ENCODE assay signal across 8 cellular contexts in genomic region chr11:17013548-17014320, GRCh38. TPM values are rescaled to one million over a fixed set of nuclear protein-coding genes. Genes with fewer than 3 reads are reported as not detected.
DNase-seq lines count a peak whose midpoint lies in the region; ATAC-seq and TF ChIP-seq lines count a peak whose summit lies in the region.

No MANE protein-coding gene starts in this region.

- peak overlapping the region; percentile 96 for H3K4me2 ChIP-seq in neural progenitor cell

- peaks cover 18% of the 10 kb centered on the region for H3K79me2 ChIP-seq in neural progenitor cell (ENCODE audit: low read depth)

- H3K9me3 Mint-ChIP-seq in activated CD4-positive, alpha-beta T cell treated with anti-CD3 and anti-CD28 coated beads, Interleukin-2, amount 10 ng/mL, durations not matched to agents 7 days and 5 days = no peaks in the 10 kb centered on the region
- H3K9me3 Mint-ChIP-seq in neural progenitor cell = no peaks in the 10 kb centered on the region

- H3K36me3 ChIP-seq in neural progenitor cell = no peaks in the 10 kb centered on the region

- H3K27ac Mint-ChIP-seq in activated CD4-positive, alpha-beta T cell treated with anti-CD3 and anti-CD28 coated beads, Interleukin-2, amount 10 ng/mL, durations not matched to agents 7 days and 5 days = no peak overlapping the region
- no peak overlapping the region for H3K27ac Mint-ChIP-seq in neural progenitor cell

- peaks cover 37% of the 10 kb centered on the region for H4K20me1 ChIP-seq in neural progenitor cell (ENCODE audit: low read depth)

- no peaks in the 10 kb centered on the region for H3K9me3 ChIP-seq in neural progenitor cell (ENCODE audit: low read depth)

- peaks cover 29% of the 10 kb centered on the region for H3F3A ChIP-seq in neural progenitor cell (ENCODE audit: low read depth)

- H3K4me1 Mint-ChIP-seq in activated CD4-positive, alpha-beta T cell treated with anti-CD3 and anti-CD28 coated beads, Interleukin-2, amount 10 ng/mL, durations not matched to agents 7 days and 5 days = peaks cover 5% of the 10 kb centered on the region
- peaks cover 6% of the 10 kb centered on the region for H3K4me1 Mint-ChIP-seq in neural progenitor cell

- peaks cover 25% of the 10 kb centered on the region for H3K27me3 ChIP-seq in neural progenitor cell

- H3K27ac ChIP-seq in neural progenitor cell = no peak overlapping the region

- TF ChIP-seq CTCF in neural progenitor cell (IDR thresholded peaks at IDR 0.05) = no peak

- ATAC-seq in esophagus mucosa (peak; percentile 40), GM21786 (IDR thresholded peaks at IDR 0.05; ENCODE audit: unreplicated experiment) (no peak)

- H3K4me3 Mint-ChIP-seq in activated CD4-positive, alpha-beta T cell treated with anti-CD3 and anti-CD28 coated beads, Interleukin-2, amount 10 ng/mL, durations not matched to agents 7 days and 5 days = no peak overlapping the region
- H3K4me3 Mint-ChIP-seq in neural progenitor cell = peak overlapping the region; percentile 69

- CTCF ChIA-PET in activated CD4-positive, alpha-beta T cell treated with anti-CD3 and anti-CD28 coated beads, Interleukin-2, amount 10 ng/mL, durations not matched to agents 7 days and 5 days (lab: Charles Lee) = no interaction called here

- no peaks in the 10 kb centered on the region for H3K36me3 Mint-ChIP-seq in activated CD4-positive, alpha-beta T cell treated with anti-CD3 and anti-CD28 coated beads, Interleukin-2, amount 10 ng/mL, durations not matched to agents 7 days and 5 days (ENCODE audit: low read depth)
- peaks cover 2% of the 10 kb centered on the region for H3K36me3 Mint-ChIP-seq in neural progenitor cell

- POLR2A ChIA-PET in activated CD4-positive, alpha-beta T cell treated with anti-CD3 and anti-CD28 coated beads, Interleukin-2, amount 10 ng/mL, durations not matched to agents 7 days and 5 days (lab: Charles Lee) = no interaction called here

- H3K27me3 Mint-ChIP-seq in activated CD4-positive, alpha-beta T cell treated with anti-CD3 and anti-CD28 coated beads, Interleukin-2, amount 10 ng/mL, durations not matched to agents 7 days and 5 days = peaks cover 31% of the 10 kb centered on the region
- H3K27me3 Mint-ChIP-seq in neural progenitor cell (ENCODE audit: insufficient read depth, low read depth) = peaks cover 7% of the 10 kb centered on the region

- peak overlapping the region; percentile 98 for H2AFZ ChIP-seq in neural progenitor cell (replicated peaks)

- peaks cover 8% of the 10 kb centered on the region for H3K4me1 ChIP-seq in neural progenitor cell

- H3K9ac ChIP-seq in neural progenitor cell = no peak overlapping the region

- H3K4me3 ChIP-seq in neural progenitor cell = peak overlapping the region; percentile 92

- DNase-seq in stimulated activated CD4-positive, alpha-beta T cell treated with anti-CD3 and anti-CD28 coated beads, Interleukin-12 subunit alpha, Interleukin-12 subunit beta, amount 100 ng/mL, for 4 hours = peak; percentile 30
- DNase-seq in stimulated activated CD4-positive, alpha-beta T cell treated with anti-CD3 and anti-CD28 coated beads, Interleukin-2, amount 100 ng/mL, for 48 hours = no peak
- peak; percentile 30 for DNase-seq in activated CD4-positive, alpha-beta T cell treated with anti-CD3 and anti-CD28 coated beads, Interleukin-2, amount 10 ng/mL, durations not matched to agents 7 days and 5 days
- peak; percentile 62 for DNase-seq in neural progenitor cell (ENCODE audit: low spot score)
- DNase-seq in effector CD4-positive, alpha-beta T cell = no peak
- DNase-seq in NCI-H1694 treated with DMSO at 0.1 percent for 48 hours (lab: John Stamatoyannopoulos, UW) = no peak

RNA-seq across cellular contexts. Expression of gene PLEKHA7, which starts 0.5 kb away (rescaled TPM):
- total RNA-seq in activated CD4-positive, alpha-beta T cell treated with anti-CD3 and anti-CD28 coated beads, Interleukin-2, amount 10 ng/mL, durations not matched to agents 7 days and 5 days = 1 to 10 TPM; 3.4 to 3.5 TPM
- total RNA-seq in esophagus mucosa = 48.2 TPM
- total RNA-seq in neural progenitor cell (ENCODE audit: low replicate concordance) = 20.3 and 24.0 TPM in 2 replicates

Comparison
In these comparisons a context has a peak if more than half of its experiments do, and no peak if none do; other contexts are left out.
1. DNase-seq: peak in stimulated activated CD4-positive, alpha-beta T cell treated with anti-CD3 and anti-CD28 coated beads, Interleukin-12 subunit alpha, Interleukin-12 subunit beta, amount 100 ng/mL, for 4 hours (single experiment), activated CD4-positive, alpha-beta T cell treated with anti-CD3 and anti-CD28 coated beads, Interleukin-2, amount 10 ng/mL, durations not matched to agents 7 days and 5 days (single experiment) and neural progenitor cell (single experiment); none in stimulated activated CD4-positive, alpha-beta T cell treated with anti-CD3 and anti-CD28 coated beads, Interleukin-2, amount 100 ng/mL, for 48 hours (0 of 2), effector CD4-positive, alpha-beta T cell (single experiment) and NCI-H1694 treated with DMSO at 0.1 percent for 48 hours (single experiment).